8 cellular contexts compared by ENCODE assay signal in the genomic region with DNA sequence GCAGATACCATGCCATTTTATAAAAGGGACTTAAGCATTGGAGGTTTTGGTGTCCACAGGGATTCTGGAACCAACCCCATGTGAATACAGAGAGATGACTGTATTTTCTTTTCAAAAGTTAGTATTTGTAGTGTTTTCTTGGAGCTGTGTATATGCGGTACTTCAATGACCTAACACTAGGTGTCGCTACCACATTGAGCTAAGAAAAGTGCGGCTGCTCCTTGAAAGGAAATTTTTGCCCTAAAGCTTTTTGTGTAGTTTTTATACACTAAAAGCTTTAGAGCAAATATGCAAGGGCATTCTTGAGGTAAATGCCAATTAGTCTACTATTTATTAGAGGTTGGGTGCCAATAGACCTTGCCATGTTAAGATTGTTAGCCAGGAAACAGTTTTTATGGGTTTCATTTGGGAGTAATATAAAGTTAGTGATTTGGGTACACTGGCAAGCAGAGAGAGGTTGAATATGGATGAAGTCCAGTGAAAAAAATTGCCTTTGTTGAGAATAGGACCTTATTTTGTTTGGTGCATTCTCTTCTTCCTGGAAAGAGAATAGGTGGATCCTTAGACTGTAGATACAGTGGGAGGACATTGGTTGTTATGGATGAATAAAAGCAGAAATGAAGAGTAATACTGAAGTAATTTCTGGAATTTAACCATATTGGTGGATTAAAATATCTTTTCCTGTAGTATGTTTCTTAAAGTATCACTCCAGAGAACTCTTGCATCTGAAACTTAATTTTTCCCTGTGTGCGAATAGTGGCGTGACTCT. TPM values are rescaled to one million over a fixed set of nuclear protein-coding genes. Genes with fewer than 3 reads are reported as not detected.
A peak's percentile ranks its signal among the peaks of the same experiment; 100 is the strongest.
DNase-seq lines count a peak whose midpoint lies in the region; ATAC-seq, FAIRE-seq and TF ChIP-seq lines count a peak whose summit lies in the region.

No MANE protein-coding gene starts in this region.

- CTCF ChIA-PET in activated CD8-positive, alpha-beta T cell treated with anti-CD3 and anti-CD28 coated beads, Interleukin-2, amount 10 ng/mL, durations not matched to agents 7 days and 5 days (lab: Charles Lee), result interaction anchor here (0.5 to 2.2 kb wide), 31 partner anchors 9 to 830 kb away, joined by 3 to 16 read pairs (median 4); a partner anchor contains a TSS

- DNase-seq in DMS114 treated with DMSO at 0.1 percent for 48 hours (lab: John Stamatoyannopoulos, UW; ENCODE audit: unreplicated experiment) (peak; percentile 80), HK-2 (ENCODE audit: unreplicated experiment) (peak; percentile 33), NCI-H774 (lab: John Stamatoyannopoulos, UW) (peak; percentile 37), frontal cortex (ENCODE audit: low spot score in 2 of 2) (peak; percentile 24 to 53), osteocyte (ENCODE audit: extremely low spot score, unreplicated experiment) (no peak), cortex of kidney (lab: John Stamatoyannopoulos, UW) (no peak)
- peak; percentile 60 for DNase-seq in activated CD8-positive, alpha-beta T cell treated with anti-CD3 and anti-CD28 coated beads, Interleukin-2, amount 10 ng/mL, durations not matched to agents 7 days and 5 days

- H3K4me3 Mint-ChIP-seq in activated CD8-positive, alpha-beta T cell treated with anti-CD3 and anti-CD28 coated beads, Interleukin-2, amount 10 ng/mL, durations not matched to agents 7 days and 5 days, result no peak overlapping the region
- no peak overlapping the region for H3K4me3 Mint-ChIP-seq in osteocyte (ENCODE audit: unreplicated experiment)

- peak; percentile 51 for ATAC-seq in activated CD8-positive, alpha-beta T cell treated with anti-CD3 and anti-CD28 coated beads, Interleukin-2, amount 10 ng/mL, durations not matched to agents 7 days and 5 days
- no peak for ATAC-seq in GM21723 (IDR thresholded peaks at IDR 0.05; ENCODE audit: unreplicated experiment)

- H3K36me3 Mint-ChIP-seq in activated CD8-positive, alpha-beta T cell treated with anti-CD3 and anti-CD28 coated beads, Interleukin-2, amount 10 ng/mL, durations not matched to agents 7 days and 5 days (ENCODE audit: low read depth), result no peaks in the 10 kb centered on the region
- peaks cover 3% of the 10 kb centered on the region for H3K36me3 Mint-ChIP-seq in osteocyte (ENCODE audit: unreplicated experiment)

- H3K4me1 Mint-ChIP-seq in activated CD8-positive, alpha-beta T cell treated with anti-CD3 and anti-CD28 coated beads, Interleukin-2, amount 10 ng/mL, durations not matched to agents 7 days and 5 days (ENCODE audit: low read depth), result peaks cover 2% of the 10 kb centered on the region
- peaks cover 6% of the 10 kb centered on the region for H3K4me1 Mint-ChIP-seq in osteocyte (ENCODE audit: unreplicated experiment)

- POLR2A ChIA-PET in activated CD8-positive, alpha-beta T cell treated with anti-CD3 and anti-CD28 coated beads, Interleukin-2, amount 10 ng/mL, durations not matched to agents 7 days and 5 days (lab: Charles Lee), result interaction anchor here (0.6 kb wide), 1 partner anchor 680 kb away, joined by 3 read pairs; no protein-coding TSS in a partner anchor

- no peaks in the 10 kb centered on the region for H3K27me3 Mint-ChIP-seq in activated CD8-positive, alpha-beta T cell treated with anti-CD3 and anti-CD28 coated beads, Interleukin-2, amount 10 ng/mL, durations not matched to agents 7 days and 5 days (ENCODE audit: low read depth)
- H3K27me3 Mint-ChIP-seq in osteocyte (ENCODE audit: unreplicated experiment), result no peaks in the 10 kb centered on the region

- H3K9me3 Mint-ChIP-seq in activated CD8-positive, alpha-beta T cell treated with anti-CD3 and anti-CD28 coated beads, Interleukin-2, amount 10 ng/mL, durations not matched to agents 7 days and 5 days (ENCODE audit: insufficient read depth), result no peaks in the 10 kb centered on the region
- H3K9me3 Mint-ChIP-seq in osteocyte (ENCODE audit: unreplicated experiment), result no peaks in the 10 kb centered on the region

- peak; percentile 42 for FAIRE-seq in frontal cortex (lab: Jason Lieb, UNC)

- TF ChIP-seq CTCF in osteocyte (IDR thresholded peaks at IDR 0.05), result peak; percentile 92

- H3K27ac Mint-ChIP-seq in activated CD8-positive, alpha-beta T cell treated with anti-CD3 and anti-CD28 coated beads, Interleukin-2, amount 10 ng/mL, durations not matched to agents 7 days and 5 days, result no peak overlapping the region
- H3K27ac Mint-ChIP-seq in osteocyte (ENCODE audit: unreplicated experiment), result peak overlapping the region; percentile 0

RNA-seq across cellular contexts. Expression of a gene that starts 43.3 kb away (rescaled TPM):
- 10 to 100 TPM; 13.0 to 16.3 TPM for total RNA-seq in activated CD8-positive, alpha-beta T cell treated with anti-CD3 and anti-CD28 coated beads, Interleukin-2, amount 10 ng/mL, durations not matched to agents 7 days and 5 days
- 40.8 TPM for total RNA-seq in frontal cortex
- 35.7 and 43.4 TPM in 2 replicates for total RNA-seq in osteocyte

Comparison
In these comparisons a context has a peak if more than half of its experiments do, and no peak if none do; other contexts are left out.
1. DNase-seq: peak in DMS114 treated with DMSO at 0.1 percent for 48 hours (single experiment), HK-2 (single experiment), NCI-H774 (single experiment), activated CD8-positive, alpha-beta T cell treated with anti-CD3 and anti-CD28 coated beads, Interleukin-2, amount 10 ng/mL, durations not matched to agents 7 days and 5 days (single experiment) and frontal cortex (2 of 2); none in osteocyte (single experiment) and cortex of kidney (single experiment).